13 cellular contexts compared by ENCODE assay signal in genomic region chr9:137462396-137463193, GRCh38. TPM values are rescaled to one million over a fixed set of nuclear protein-coding genes. Genes with fewer than 3 reads are reported as not detected.
A peak's percentile ranks its signal among the peaks of the same experiment; 100 is the strongest.
DNase-seq lines count a peak whose midpoint lies in the region; ATAC-seq, FAIRE-seq and TF ChIP-seq lines count a peak whose summit lies in the region.
"Had no signal": no experiment of that assay in that cellular context is flagged by ENCODE, and none has a peak within 500 bp of the region (broad histone marks: within the 10 kb centered on the region; RNA-seq: fewer than 3 reads in every experiment).

No MANE protein-coding gene starts in this region.

- H3K36me3 ChIP-seq in IMR-90 (ENCODE audit: control insufficient read depth, insufficient read depth, low read length), result no peaks in the 10 kb centered on the region; the same call in 1 of the 2 replicates
- peaks cover 5% of the 10 kb centered on the region; the same call in 1 of the 3 replicates for H3K36me3 ChIP-seq in K562 (ENCODE audit: control insufficient read depth, insufficient read depth, low read length)
- no peaks in the 10 kb centered on the region for H3K36me3 ChIP-seq in sigmoid colon

- no peak overlapping the region for H3K27ac Mint-ChIP-seq in MCF 10A (ENCODE audit: low read depth, unreplicated experiment)

- H3K27me3 ChIP-seq in IMR-90 (ENCODE audit: control insufficient read depth, insufficient read depth, low read length), result peaks cover 2% of the 10 kb centered on the region; the same call in 1 of the 2 replicates
- H3K27me3 ChIP-seq in K562 (ENCODE audit: control insufficient read depth in 2 of 2, insufficient read depth in 2 of 2, low read length in 2 of 2), result no peaks in the 10 kb centered on the region
- H3K27me3 ChIP-seq in sigmoid colon, result no peaks in the 10 kb centered on the region
- H3K27me3 ChIP-seq: body of pancreas had no signal

- intact Hi-C loops in IMR-90 (cut with micrococcal nuclease), result no loop called here
- intact Hi-C loops in K562 (cut with micrococcal nuclease), result no loop called here
- intact Hi-C loops in sigmoid colon (cut with DNase I), result no loop called here
- intact Hi-C loops in MCF 10A (cut with micrococcal nuclease), result no loop called here

- peaks cover 3 to 11% of the 10 kb centered on the region in 2 experiments; a peak in 3 of 4 replicates for H3K79me1 ChIP-seq in IMR-90 (ENCODE audit: low read depth in 1 of 2, low read length in 2 of 2)

- in situ Hi-C loops in IMR-90 (cut with MboI; ENCODE audit: low sequenced_read_pairs) (no loop called here), K562 (cut with MboI) (no loop called here)

- H4K5ac ChIP-seq in IMR-90 (ENCODE audit: low read depth, low read length), result no peak overlapping the region

- no peak for TF ChIP-seq POLR2A in IMR-90 (IDR thresholded peaks at IDR 0.05; ENCODE audit: low read depth, low read length)
- TF ChIP-seq POLR2A in K562 (conservative IDR thresholded peaks at IDR 0.05), result no peak
- no peak for TF ChIP-seq POLR2A in sigmoid colon (IDR thresholded peaks at IDR 0.05)

- H3K9ac ChIP-seq in IMR-90 (ENCODE audit: low read depth, low read length) (no peak overlapping the region), K562 (ENCODE audit: insufficient read depth in 1 of 2, low read depth in 2 of 2, low read length in 2 of 2) (peak overlapping the region in 1 of 2 experiments; percentile 97; a peak in 2 of 4 replicates)

- DNase-seq in activated T-cell treated with anti-CD3 and anti-CD28 coated beads, Interleukin-2, amount 50 U/mL, for 4 hours, result no peak
- DNase-seq in activated T-cell treated with anti-CD3 and anti-CD28 coated beads for 4 hours (no peak), IMR-90 (no peak), K562 (ENCODE audit: extremely low read depth in 1 of 4, low spot score in 3 of 4) (no peak), sigmoid colon (peak; percentile 67), MCF 10A (ENCODE audit: unreplicated experiment) (no peak)
- DNase-seq: NCI-H2081, occipital lobe had no signal

- H3K9me1 ChIP-seq in IMR-90 (ENCODE audit: insufficient read depth, low read length), result no peaks in the 10 kb centered on the region
- H3K9me1 ChIP-seq in K562 (ENCODE audit: control insufficient read depth, insufficient read depth, low read length), result no peaks in the 10 kb centered on the region

- WGBS in IMR-90 (ENCODE audit: extremely low coverage in 2 of 2, insufficient read length in 1 of 2), 2 experiments, result 87% methylated on average over 9 of the region's 30 CpGs; no CpG with 5 or more reads in 1 of the 2 experiments
- WGBS in K562 (ENCODE audit: insufficient coverage, low coverage, missing lambda C conversion rate), result 73% methylated on average over 16 of the region's 30 CpGs
- 85 to 90% methylated on average over 30 of the region's 30 CpGs for WGBS in sigmoid colon, 2 donors

- no peak overlapping the region for H3K4me3 ChIP-seq in IMR-90 (ENCODE audit: insufficient read depth, low read depth, low read length)
- peak overlapping the region; percentile 32; the same call in 1 of the 2 replicates for H3K4me3 ChIP-seq in K562
- H3K4me3 ChIP-seq in sigmoid colon, result no peak overlapping the region
- H3K4me3 ChIP-seq: body of pancreas had no signal

- H3K36me3 Mint-ChIP-seq in activated T-cell treated with anti-CD3 and anti-CD28 coated beads, Interleukin-2, amount 50 U/mL, for 4 hours (ENCODE audit: insufficient read depth), result no peaks in the 10 kb centered on the region
- no peaks in the 10 kb centered on the region for H3K36me3 Mint-ChIP-seq in MCF 10A (ENCODE audit: insufficient read depth, unreplicated experiment)

- peaks cover 12% of the 10 kb centered on the region for H3K79me2 ChIP-seq in K562 (ENCODE audit: control insufficient read depth, insufficient read depth, low read length)

- H3K4me1 Mint-ChIP-seq in activated T-cell treated with anti-CD3 and anti-CD28 coated beads, Interleukin-2, amount 50 U/mL, for 4 hours (ENCODE audit: low read depth), result peaks cover 26% of the 10 kb centered on the region
- no peaks in the 10 kb centered on the region for H3K4me1 Mint-ChIP-seq in MCF 10A (ENCODE audit: insufficient read depth, unreplicated experiment)

- no peak overlapping the region for H3K23ac ChIP-seq in IMR-90 (ENCODE audit: low read depth, low read length)

- no peak for TF ChIP-seq EP300 in K562 (IDR thresholded peaks at IDR 0.05; ENCODE audit: low read length)
- TF ChIP-seq EP300 in sigmoid colon (IDR thresholded peaks at IDR 0.05), result no peak

- no peak overlapping the region for H2BK20ac ChIP-seq in IMR-90 (ENCODE audit: low read depth, low read length)

- H3K56ac ChIP-seq in IMR-90 (ENCODE audit: extremely low read depth, insufficient read depth, low read length), result no peak overlapping the region

- no peaks in the 10 kb centered on the region for H3K9me3 ChIP-seq in IMR-90 (ENCODE audit: control insufficient read depth, insufficient read depth, low read length)
- H3K9me3 ChIP-seq in K562 (replicated peaks; ENCODE audit: control insufficient read depth, insufficient read depth, low read depth, low read length), result no peaks in the 10 kb centered on the region
- no peaks in the 10 kb centered on the region for H3K9me3 ChIP-seq in sigmoid colon
- H3K9me3 ChIP-seq: body of pancreas had no signal

- POLR2A ChIA-PET in IMR-90 (lab: Charles Lee; ENCODE audit: unreplicated experiment) (no interaction called here), K562 (lab: Yijun Ruan, JAX) (interaction anchor here (0.6 to 1.5 kb wide), 4 partner anchors 19 to 757 kb away, joined by 3 to 6 read pairs (median 4); no protein-coding TSS in a partner anchor), MCF 10A (lab: Yijun Ruan, JAX) (interaction anchor here (1.2 kb wide), 1 partner anchor 17 kb away, joined by 3 read pairs; no protein-coding TSS in a partner anchor)

- no peak for ATAC-seq in activated T-cell treated with anti-CD3 and anti-CD28 coated beads, Interleukin-2, amount 50 U/mL, for 4 hours
- ATAC-seq in IMR-90 (ENCODE audit: low read depth) (no peak), K562 (no peak), GM18511 (IDR thresholded peaks at IDR 0.05; ENCODE audit: unreplicated experiment) (no peak), GM18870 (IDR thresholded peaks at IDR 0.05; ENCODE audit: unreplicated experiment) (no peak)
- ATAC-seq: body of pancreas had no signal

- H2AK9ac ChIP-seq in IMR-90 (replicated peaks; ENCODE audit: low read depth, low read length, poor library complexity), result peak overlapping the region; percentile 28

- no peak for FAIRE-seq in K562 (lab: Jason Lieb, UNC)
- FAIRE-seq: G401.6 had no signal

- no peak overlapping the region for H3K4me2 ChIP-seq in IMR-90 (ENCODE audit: low read depth, low read length)
- H3K4me2 ChIP-seq in K562 (ENCODE audit: insufficient read depth, low read length), result peak overlapping the region; percentile 75; the same call in 1 of the 2 replicates

- H3K4me1 ChIP-seq in IMR-90 (ENCODE audit: control insufficient read depth, insufficient read depth, low read length) (peaks cover 10% of the 10 kb centered on the region), K562 (replicated peaks in 1 of 2; ENCODE audit: control insufficient read depth in 2 of 2, insufficient read depth in 2 of 2, low read length in 2 of 2) (peaks cover 17 to 93% of the 10 kb centered on the region in 2 experiments), sigmoid colon (peaks cover 0 to 24% (median 21%) of the 10 kb centered on the region in 4 donors)

- no peak overlapping the region for H2AK5ac ChIP-seq in IMR-90 (ENCODE audit: low read depth, low read length)

- no peak overlapping the region for H4K91ac ChIP-seq in IMR-90 (ENCODE audit: insufficient read depth, low read depth, low read length)

- no peak overlapping the region for H4K8ac ChIP-seq in IMR-90 (ENCODE audit: low read depth in 2 of 2, low read length in 2 of 2)

- no peak overlapping the region for H2BK5ac ChIP-seq in IMR-90 (ENCODE audit: low read depth, low read length, poor library complexity, severe bottlenecking)

- no peak overlapping the region for H2BK120ac ChIP-seq in IMR-90 (ENCODE audit: low read depth, low read length)

- H4K20me1 ChIP-seq in IMR-90 (ENCODE audit: insufficient read depth, low read length) (peaks cover 8% of the 10 kb centered on the region; the same call in 1 of the 2 replicates), K562 (replicated peaks; ENCODE audit: control insufficient read depth, insufficient read depth, low read length) (no peaks in the 10 kb centered on the region)

- peak overlapping the region; percentile 66 for H3K4me3 Mint-ChIP-seq in activated T-cell treated with anti-CD3 and anti-CD28 coated beads, Interleukin-2, amount 50 U/mL, for 4 hours
- no peak overlapping the region for H3K4me3 Mint-ChIP-seq in MCF 10A (ENCODE audit: unreplicated experiment)

- TF ChIP-seq RAD21 in IMR-90 (IDR thresholded peaks at IDR 0.05; ENCODE audit: low read length) (no peak), K562 (CRISPR knock-in tag; conservative IDR thresholded peaks at IDR 0.05 in 1 of 2, IDR thresholded peaks at IDR 0.05 in 1 of 2) (no peak)

- no peak overlapping the region for H3K18ac ChIP-seq in IMR-90 (ENCODE audit: low read depth, low read length)

- dilution Hi-C loops in IMR-90 (cut with HindIII; ENCODE audit: low sequenced_read_pairs, unreplicated experiment), result no loop called here

- TF ChIP-seq CTCF in IMR-90 (conservative IDR thresholded peaks at IDR 0.05; ENCODE audit: low read depth, low read length), result no peak
- no peak for TF ChIP-seq CTCF in K562 (IDR thresholded peaks at IDR 0.05 in 2 of 3, conservative IDR thresholded peaks at IDR 0.05 in 1 of 3; ENCODE audit: insufficient read depth in 2 of 3, low read depth in 1 of 3, low read length in 3 of 3)
- no peak for TF ChIP-seq CTCF in sigmoid colon (IDR thresholded peaks at IDR 0.05)
- no peak for TF ChIP-seq CTCF in MCF 10A (IDR thresholded peaks at IDR 0.05; ENCODE audit: unreplicated experiment)

- H2BK15ac ChIP-seq in IMR-90 (ENCODE audit: low read depth, low read length), result no peak overlapping the region

- H2AFZ ChIP-seq in IMR-90 (replicated peaks; ENCODE audit: low read length, poor library complexity) (no peak overlapping the region), K562 (ENCODE audit: low read depth, low read length) (peak overlapping the region; percentile 86; the same call in 1 of the 2 replicates)

- H3K27ac ChIP-seq in IMR-90 (ENCODE audit: insufficient read depth, low read length), result no peak overlapping the region
- no peak overlapping the region for H3K27ac ChIP-seq in K562 (ENCODE audit: extremely low read depth, low read depth, low read length)
- no peak overlapping the region for H3K27ac ChIP-seq in sigmoid colon
- H3K27ac ChIP-seq: body of pancreas had no signal

- H3K27me3 Mint-ChIP-seq in activated T-cell treated with anti-CD3 and anti-CD28 coated beads, Interleukin-2, amount 50 U/mL, for 4 hours (ENCODE audit: low read depth), result no peaks in the 10 kb centered on the region
- peaks cover 12% of the 10 kb centered on the region for H3K27me3 Mint-ChIP-seq in MCF 10A (ENCODE audit: insufficient read depth, unreplicated experiment)

- CTCF ChIA-PET in IMR-90 (lab: Yijun Ruan, JAX), result no interaction called here
- CTCF ChIA-PET in K562 (lab: Yijun Ruan, JAX; ENCODE audit: low intra/inter-chr PET ratio), result no interaction called here
- CTCF ChIA-PET in MCF 10A (lab: Yijun Ruan, JAX), result interaction anchor here (0.6 to 0.7 kb wide), 3 partner anchors 39 to 72 kb away, joined by 3 read pairs; no protein-coding TSS in a partner anchor

- H3K9me3 Mint-ChIP-seq in activated T-cell treated with anti-CD3 and anti-CD28 coated beads, Interleukin-2, amount 50 U/mL, for 4 hours, result no peaks in the 10 kb centered on the region
- no peaks in the 10 kb centered on the region for H3K9me3 Mint-ChIP-seq in MCF 10A (ENCODE audit: unreplicated experiment)

- H3K4ac ChIP-seq in IMR-90 (ENCODE audit: low read depth, low read length), result no peak overlapping the region

- no peak overlapping the region for H3K14ac ChIP-seq in IMR-90 (replicated peaks; ENCODE audit: low read depth, low read length)

- BruUV-seq in IMR-90 (replicated peaks; lab: Mats Ljungman, UMichigan), result no TSS peak
- no TSS peak for BruUV-seq in K562 (replicated peaks; lab: Mats Ljungman, UMichigan)
- BruUV-seq in MCF 10A (replicated peaks; lab: Mats Ljungman, UMichigan), result no TSS peak

RNA-seq across cellular contexts. Expression of gene NSMF, which starts 3.5 kb away (rescaled TPM):
- total RNA-seq in activated T-cell treated with anti-CD3 and anti-CD28 coated beads, Interleukin-2, amount 50 U/mL, for 4 hours, result 10 to 100 TPM; 69.5 to 89.1 (median 87.7) TPM
- total RNA-seq in IMR-90 (2012; rRNA removed) (7.7 and 10.0 TPM in 2 replicates), K562 (2014; rRNA removed) (49.2 and 60.0 TPM in 2 replicates), K562 (2014; rRNA removed; fragmentation: Illumina TruSeq; extraction: Trizol) (24.4 and 29.3 TPM in 2 replicates), K562 (2015; rRNA removed; fragmentation: Illumina TruSeq; extraction: Trizol) (28.2 and 29.1 TPM in 2 replicates), K562 (2021) (72.0 and 74.5 TPM in 2 replicates), sigmoid colon (10 to 100 TPM; 21.8 to 33.8 (median 27.4) TPM), MCF 10A (2022) (37.8 and 43.1 TPM in 2 replicates)
- polyA plus RNA-seq in IMR-90 (2012; rRNA removed) (40.9 and 45.9 TPM in 2 replicates), K562 (2011; rRNA removed) (44.9 and 71.8 TPM in 2 replicates), K562 (2014; fragmentation: Illumina TruSeq; extraction: Trizol) (26.4 and 44.1 TPM in 2 replicates), K562 (2014; fragmentation: Nextera tagmentation; extraction: Ambion mirVana) (under 1 TPM; 0.20 to 0.42 TPM), K562 (2014; rRNA removed) (76.3 and 82.7 TPM in 2 replicates), sigmoid colon (10 to 100 TPM; 24.0 to 50.4 (median 42.4) TPM)
- 26.6 and 33.5 TPM in 2 replicates for polyA plus RNA-seq in IMR-90 (2012; cell fraction: cytosol; rRNA removed)
- 116 and 241 TPM in 2 replicates for polyA plus RNA-seq in IMR-90 (2012; cell fraction: nucleus; rRNA removed; ENCODE audit: low replicate concordance)
- total RNA-seq in K562 (2011; cell fraction: chromatin; rRNA removed; ENCODE audit: low replicate concordance), result 47.6 and 128 TPM in 2 replicates
- total RNA-seq in K562 (2011; cell fraction: nucleolus; rRNA removed), result 87.2 and 93.1 TPM in 2 replicates
- 47.3 and 58.7 TPM in 2 replicates for total RNA-seq in K562 (2011; cell fraction: nucleoplasm; rRNA removed)
- polyA plus RNA-seq in K562 (2011; cell fraction: cytosol; rRNA removed), result 59.2 and 114 TPM in 2 replicates
- polyA plus RNA-seq in K562 (2011; cell fraction: nucleus; rRNA removed), result 244 and 400 TPM in 2 replicates
- 38.5 and 48.2 TPM in 2 replicates for polyA plus RNA-seq in K562 (2012)
- polyA minus RNA-seq in K562 (2011; rRNA and poly(A)+ RNA removed), result 25.2 and 31.9 TPM in 2 replicates
- polyA minus RNA-seq in K562 (2011; cell fraction: cytosol; rRNA and poly(A)+ RNA removed), result 37.7 and 44.3 TPM in 2 replicates
- 47.9 and 59.5 TPM in 2 replicates for polyA minus RNA-seq in K562 (2011; cell fraction: nucleus; rRNA and poly(A)+ RNA removed)

RNA-seq across cellular contexts. Expression of gene ENTPD8, which starts 21.4 kb away (rescaled TPM):
- not detected for total RNA-seq in activated T-cell treated with anti-CD3 and anti-CD28 coated beads, Interleukin-2, amount 50 U/mL, for 4 hours
- total RNA-seq in IMR-90 (2012; rRNA removed) (not detected in 2 replicates), K562 (2014; rRNA removed) (0.16 and 0.27 TPM in 2 replicates), K562 (2014; rRNA removed; fragmentation: Illumina TruSeq; extraction: Trizol) (not detected in 2 replicates), K562 (2015; rRNA removed; fragmentation: Illumina TruSeq; extraction: Trizol) (0.08 TPM in 1 of 2 replicates, not detected in the other), K562 (2021) (0.13 and 0.18 TPM in 2 replicates), sigmoid colon (under 1 TPM in 1 of 4 donors, not detected in 3; 0.71 TPM), MCF 10A (2022) (not detected in 2 replicates)
- polyA plus RNA-seq in IMR-90 (2012; rRNA removed) (0.07 TPM in 2 replicates), K562 (2011; rRNA removed) (0.06 and 0.11 TPM in 2 replicates), K562 (2014; fragmentation: Illumina TruSeq; extraction: Trizol) (0.07 TPM in 1 of 2 replicates, not detected in the other), K562 (2014; fragmentation: Nextera tagmentation; extraction: Ambion mirVana) (not detected), K562 (2014; rRNA removed) (0.20 TPM in 1 of 2 replicates, not detected in the other), sigmoid colon (10 to 100 TPM; 32.4 to 65.3 (median 44.4) TPM)
- 0.06 and 0.11 TPM in 2 replicates for polyA plus RNA-seq in IMR-90 (2012; cell fraction: cytosol; rRNA removed)
- 0.37 and 0.78 TPM in 2 replicates for polyA plus RNA-seq in IMR-90 (2012; cell fraction: nucleus; rRNA removed; ENCODE audit: low replicate concordance)
- 0.23 and 0.67 TPM in 2 replicates for total RNA-seq in K562 (2011; cell fraction: chromatin; rRNA removed; ENCODE audit: low replicate concordance)
- total RNA-seq in K562 (2011; cell fraction: nucleolus; rRNA removed), result 0.50 and 0.53 TPM in 2 replicates
- total RNA-seq in K562 (2011; cell fraction: nucleoplasm; rRNA removed), result 0.22 TPM in 1 of 2 replicates, not detected in the other
- 0.04 and 0.27 TPM in 2 replicates for polyA plus RNA-seq in K562 (2011; cell fraction: cytosol; rRNA removed)
- polyA plus RNA-seq in K562 (2011; cell fraction: nucleus; rRNA removed), result 0.63 and 1.0 TPM in 2 replicates
- polyA plus RNA-seq in K562 (2012), result 0.12 and 0.16 TPM in 2 replicates
- polyA minus RNA-seq in K562 (2011; rRNA and poly(A)+ RNA removed), result not detected in 2 replicates
- not detected in 2 replicates for polyA minus RNA-seq in K562 (2011; cell fraction: cytosol; rRNA and poly(A)+ RNA removed)
- polyA minus RNA-seq in K562 (2011; cell fraction: nucleus; rRNA and poly(A)+ RNA removed), result 0.13 and 0.22 TPM in 2 replicates
- total RNA-seq: lower leg skin had no signal

RNA-seq across cellular contexts. Expression of gene NOXA1, which starts 39.4 kb away (rescaled TPM):
- total RNA-seq in activated T-cell treated with anti-CD3 and anti-CD28 coated beads, Interleukin-2, amount 50 U/mL, for 4 hours, result under 1 TPM; 0.34 to 0.82 (median 0.46) TPM
- total RNA-seq in IMR-90 (2012; rRNA removed) (not detected in 2 replicates), K562 (2014; rRNA removed) (0.33 and 0.50 TPM in 2 replicates), K562 (2014; rRNA removed; fragmentation: Illumina TruSeq; extraction: Trizol) (not detected in 2 replicates), K562 (2015; rRNA removed; fragmentation: Illumina TruSeq; extraction: Trizol) (0.07 TPM in 1 of 2 replicates, not detected in the other), K562 (2021) (0.63 and 1.2 TPM in 2 replicates), sigmoid colon (1 to 10 TPM; 1.4 to 3.3 (median 2.9) TPM), MCF 10A (2022) (8.2 and 8.9 TPM in 2 replicates)
- polyA plus RNA-seq in IMR-90 (2012; rRNA removed) (0.16 and 0.17 TPM in 2 replicates), K562 (2011; rRNA removed) (0.11 and 0.22 TPM in 2 replicates), K562 (2014; fragmentation: Illumina TruSeq; extraction: Trizol) (not detected in 2 replicates), K562 (2014; fragmentation: Nextera tagmentation; extraction: Ambion mirVana) (not detected), K562 (2014; rRNA removed) (0.20 and 0.50 TPM in 2 replicates), sigmoid colon (10 to 100 TPM; 15.0 to 16.4 (median 15.4) TPM)
- 0.08 and 0.25 TPM in 2 replicates for polyA plus RNA-seq in IMR-90 (2012; cell fraction: cytosol; rRNA removed)
- 1.3 and 3.4 TPM in 2 replicates for polyA plus RNA-seq in IMR-90 (2012; cell fraction: nucleus; rRNA removed; ENCODE audit: low replicate concordance)
- total RNA-seq in K562 (2011; cell fraction: chromatin; rRNA removed; ENCODE audit: low replicate concordance), result 0.25 and 0.97 TPM in 2 replicates
- total RNA-seq in K562 (2011; cell fraction: nucleolus; rRNA removed), result 1.6 and 1.8 TPM in 2 replicates
- 0.69 and 0.88 TPM in 2 replicates for total RNA-seq in K562 (2011; cell fraction: nucleoplasm; rRNA removed)
- polyA plus RNA-seq in K562 (2011; cell fraction: cytosol; rRNA removed), result 0.13 and 0.36 TPM in 2 replicates
- polyA plus RNA-seq in K562 (2011; cell fraction: nucleus; rRNA removed), result 2.8 and 4.7 TPM in 2 replicates
- polyA plus RNA-seq in K562 (2012), result 0.34 and 2.4 TPM in 2 replicates
- not detected in 2 replicates for polyA minus RNA-seq in K562 (2011; rRNA and poly(A)+ RNA removed)
- polyA minus RNA-seq in K562 (2011; cell fraction: cytosol; rRNA and poly(A)+ RNA removed), result not detected in 2 replicates
- 0.81 and 1.00 TPM in 2 replicates for polyA minus RNA-seq in K562 (2011; cell fraction: nucleus; rRNA and poly(A)+ RNA removed)

RNA-seq across cellular contexts. Expression of gene EXD3, which starts 39.6 kb away (rescaled TPM):
- total RNA-seq in activated T-cell treated with anti-CD3 and anti-CD28 coated beads, Interleukin-2, amount 50 U/mL, for 4 hours, result 1 to 10 TPM; 1.7 to 2.8 (median 2.5) TPM
- 1.1 and 1.7 TPM in 2 replicates for total RNA-seq in IMR-90 (2012; rRNA removed)
- polyA plus RNA-seq in IMR-90 (2012; rRNA removed), result 7.4 and 10.2 TPM in 2 replicates
- polyA plus RNA-seq in IMR-90 (2012; cell fraction: cytosol; rRNA removed), result 5.4 and 9.9 TPM in 2 replicates
- 24.4 and 50.7 TPM in 2 replicates for polyA plus RNA-seq in IMR-90 (2012; cell fraction: nucleus; rRNA removed; ENCODE audit: low replicate concordance)
- total RNA-seq in K562 (2011; cell fraction: chromatin; rRNA removed; ENCODE audit: low replicate concordance), result 17.3 and 38.8 TPM in 2 replicates
- total RNA-seq in K562 (2011; cell fraction: nucleolus; rRNA removed), result 26.5 and 29.7 TPM in 2 replicates
- 17.2 and 17.5 TPM in 2 replicates for total RNA-seq in K562 (2011; cell fraction: nucleoplasm; rRNA removed)
- 6.5 and 6.7 TPM in 2 replicates for total RNA-seq in K562 (2014; rRNA removed)
- 1.3 and 1.5 TPM in 2 replicates for total RNA-seq in K562 (2014; rRNA removed; fragmentation: Illumina TruSeq; extraction: Trizol)
- total RNA-seq in K562 (2015; rRNA removed; fragmentation: Illumina TruSeq; extraction: Trizol), result 3.3 and 3.4 TPM in 2 replicates
- 11.7 and 12.5 TPM in 2 replicates for total RNA-seq in K562 (2021)
- polyA plus RNA-seq in K562 (2011; rRNA removed), result 3.9 and 8.0 TPM in 2 replicates
- polyA plus RNA-seq in K562 (2011; cell fraction: cytosol; rRNA removed), result 5.1 and 8.7 TPM in 2 replicates
- 60.2 and 73.6 TPM in 2 replicates for polyA plus RNA-seq in K562 (2011; cell fraction: nucleus; rRNA removed)
- polyA plus RNA-seq in K562 (2012), result 7.9 and 18.3 TPM in 2 replicates
- polyA plus RNA-seq in K562 (2014; fragmentation: Illumina TruSeq; extraction: Trizol), result 5.6 and 8.5 TPM in 2 replicates
- under 1 TPM; 0.29 to 0.35 TPM for polyA plus RNA-seq in K562 (2014; fragmentation: Nextera tagmentation; extraction: Ambion mirVana)
- 8.6 and 10.2 TPM in 2 replicates for polyA plus RNA-seq in K562 (2014; rRNA removed)
- 2.0 and 3.0 TPM in 2 replicates for polyA minus RNA-seq in K562 (2011; rRNA and poly(A)+ RNA removed)
- polyA minus RNA-seq in K562 (2011; cell fraction: cytosol; rRNA and poly(A)+ RNA removed), result 2.3 and 5.6 TPM in 2 replicates
- polyA minus RNA-seq in K562 (2011; cell fraction: nucleus; rRNA and poly(A)+ RNA removed), result 6.2 and 8.9 TPM in 2 replicates
- total RNA-seq in sigmoid colon, result 10 to 100 TPM in 2 of 4 donors, 1 to 10 TPM in 2; 8.9 to 25.5 (median 11.8) TPM
- polyA plus RNA-seq in sigmoid colon, result 10 to 100 TPM; 18.0 to 29.7 (median 26.6) TPM
- 17.1 and 23.9 TPM in 2 replicates for total RNA-seq in MCF 10A (2022)
